Comparison of ENCODE assay signal across 18 cellular contexts in genomic region chr12:93111791-93112208, GRCh38.
"Had no signal": no experiment of that assay in that cellular context is flagged by ENCODE, and none has a peak within 500 bp of the region (broad histone marks: within the 10 kb centered on the region; RNA-seq: fewer than 3 reads in every experiment).

No MANE protein-coding gene starts in this region.

- H3K27ac Mint-ChIP-seq: activated naive CD4-positive, alpha-beta T cell treated with anti-CD3 and anti-CD28 coated beads for 36 hours; activated naive CD8-positive, alpha-beta T cell treated with anti-CD3 and anti-CD28 coated beads, Interleukin-2, amount 50 U/mL, for 24 hours; activated T-helper 17 cell treated with anti-CD3 and anti-CD28 coated beads, Interleukin-2, amount 50 U/mL, for 72 hours; immature natural killer cell; naive thymus-derived CD8-positive, alpha-beta T cell had no signal

- H3K27me3 Mint-ChIP-seq: activated naive CD8-positive, alpha-beta T cell treated with anti-CD3 and anti-CD28 coated beads, Interleukin-2, amount 50 U/mL, for 24 hours; activated T-helper 17 cell treated with anti-CD3 and anti-CD28 coated beads, Interleukin-2, amount 50 U/mL, for 72 hours; naive thymus-derived CD8-positive, alpha-beta T cell had no signal

- H3K4me3 Mint-ChIP-seq: activated naive CD4-positive, alpha-beta T cell treated with anti-CD3 and anti-CD28 coated beads for 36 hours; activated naive CD8-positive, alpha-beta T cell treated with anti-CD3 and anti-CD28 coated beads, Interleukin-2, amount 50 U/mL, for 24 hours; activated T-helper 17 cell treated with anti-CD3 and anti-CD28 coated beads, Interleukin-2, amount 50 U/mL, for 72 hours; immature natural killer cell; naive thymus-derived CD8-positive, alpha-beta T cell had no signal

- ATAC-seq: activated naive CD8-positive, alpha-beta T cell treated with anti-CD3 and anti-CD28 coated beads, Interleukin-2, amount 50 U/mL, for 24 hours; activated T-helper 17 cell treated with anti-CD3 and anti-CD28 coated beads, Interleukin-2, amount 50 U/mL, for 72 hours; left cardiac atrium; naive thymus-derived CD8-positive, alpha-beta T cell; SK-N-SH treated with all-trans-retinoic acid at 6 μM for 48 hours; stimulated activated naive CD8-positive, alpha-beta T cell treated with anti-CD3 and anti-CD28 coated beads, Interleukin-15, Interleukin-2, amounts not matched to agents 100 U/mL and 50 U/mL, for 24 hours had no signal

- H3K9me3 ChIP-seq: ascending aorta, esophagus muscularis mucosa, upper lobe of left lung had no signal

- H3K36me3 Mint-ChIP-seq: immature natural killer cell; naive thymus-derived CD8-positive, alpha-beta T cell had no signal

- H3K27me3 ChIP-seq: ascending aorta, esophagus muscularis mucosa, upper lobe of left lung had no signal

- H3K27ac ChIP-seq: ascending aorta, upper lobe of left lung, VCaP had no signal

- H3K4me1 Mint-ChIP-seq: activated T-helper 17 cell treated with anti-CD3 and anti-CD28 coated beads, Interleukin-2, amount 50 U/mL, for 72 hours; immature natural killer cell had no signal

- DNase-seq: activated CD4-positive, alpha-beta T cell treated with anti-CD3 and anti-CD28 coated beads for 1 hour; activated CD4-positive, alpha-beta T cell treated with anti-CD3 and anti-CD28 coated beads, Interleukin-2, amount 50 U/mL, for 4 hours; activated naive CD4-positive, alpha-beta T cell treated with anti-CD3 and anti-CD28 coated beads for 36 hours; activated naive CD8-positive, alpha-beta T cell treated with anti-CD3 and anti-CD28 coated beads, Interleukin-2, amount 50 U/mL, for 24 hours; immature natural killer cell; left cardiac atrium; naive thymus-derived CD8-positive, alpha-beta T cell; stimulated activated CD4-positive, alpha-beta T cell treated with anti-CD3 and anti-CD28 coated beads, Interleukin-4, amount 100 ng/mL, for 4 hours; stimulated activated CD8-positive, alpha-beta memory T cell treated with anti-CD3 and anti-CD28 coated beads, Interleukin-4, amount 100 ng/mL, for 48 hours; stimulated activated naive CD8-positive, alpha-beta T cell treated with anti-CD3 and anti-CD28 coated beads, Interleukin-15, Interleukin-2, amounts not matched to agents 100 U/mL and 50 U/mL, for 24 hours; T-helper 1 cell; upper lobe of left lung had no signal

- H3K9me3 Mint-ChIP-seq: activated naive CD8-positive, alpha-beta T cell treated with anti-CD3 and anti-CD28 coated beads, Interleukin-2, amount 50 U/mL, for 24 hours; activated T-helper 17 cell treated with anti-CD3 and anti-CD28 coated beads, Interleukin-2, amount 50 U/mL, for 72 hours; immature natural killer cell had no signal

- H3K4me2 ChIP-seq: smooth muscle cell had no signal

- H3K36me3 ChIP-seq: ascending aorta, esophagus muscularis mucosa, upper lobe of left lung had no signal

- H3K4me3 ChIP-seq: ascending aorta, esophagus muscularis mucosa, smooth muscle cell, upper lobe of left lung had no signal
